Comparison of ENCODE assay signal across 27 cellular contexts in the genomic region with DNA sequence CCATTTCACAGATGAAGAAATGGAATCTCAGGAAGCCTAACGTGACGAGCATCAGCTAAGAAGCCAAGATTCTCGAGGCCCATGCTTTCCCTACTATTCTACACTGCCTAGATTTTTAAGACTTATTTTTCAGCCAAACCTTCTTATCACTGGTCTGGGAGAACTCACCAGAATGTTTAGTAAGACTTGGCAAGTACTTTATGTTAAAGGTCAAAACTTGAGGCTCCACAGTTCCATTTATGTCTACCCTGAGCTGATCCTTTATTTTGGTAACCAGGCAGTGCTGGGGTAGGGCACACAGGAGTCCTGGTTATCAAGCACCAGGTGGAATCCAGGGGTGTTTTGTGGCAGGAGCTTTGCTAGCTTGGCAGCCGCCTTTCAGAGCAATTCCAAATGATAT. TPM values are rescaled to one million over a fixed set of nuclear protein-coding genes. Genes with fewer than 3 reads are reported as not detected.
DNase-seq lines count a peak whose midpoint lies in the region; ATAC-seq, FAIRE-seq and TF ChIP-seq lines count a peak whose summit lies in the region.
"Had no signal": no experiment of that assay in that cellular context is flagged by ENCODE, and none has a peak within 500 bp of the region (broad histone marks: within the 10 kb centered on the region; RNA-seq: fewer than 3 reads in every experiment).

No MANE protein-coding gene starts in this region.

- DNase-seq in endothelial cell of umbilical vein (ENCODE audit: low read depth, low spot score) (no peak), right atrium auricular region (ENCODE audit: low spot score) (no peak), pancreas (no peak), transverse colon (no peak), NCI-H345 treated with DMSO at 0.1 percent for 48 hours (lab: John Stamatoyannopoulos, UW; ENCODE audit: unreplicated experiment) (no peak), UCSD-AML1 (lab: John Stamatoyannopoulos, UW; ENCODE audit: unreplicated experiment) (no peak), NCI-H1694 treated with DMSO at 0.1 percent for 48 hours (lab: John Stamatoyannopoulos, UW) (no peak)
- DNase-seq: activated CD4-positive, alpha-beta T cell treated with anti-CD3 and anti-CD28 coated beads, Interleukin-2, amount 10 ng/mL, durations not matched to agents 24 days and 14 days; dermis blood vessel endothelial cell; DMS79 treated with DMSO at 0.1 percent for 48 hours; foreskin melanocyte; H7; Kasumi-1; mucosa of descending colon; NCI-H1048; NCI-H2029 treated with DMSO at 0.1 percent for 48 hours; NK-92 treated with Interleukin-12 subunit alpha and Interleukin-12 subunit beta, amount 100 ng/mL, for 24 hours; right lobe of liver; T-helper 17 cell had no signal

- dilution Hi-C loops in endothelial cell of umbilical vein (cut with MboI; ENCODE audit: extremely low pct_ligation_motif_present, low sequenced_read_pairs), result loop anchor here (25.0 kb wide), 1 partner anchor 90 kb away; no protein-coding TSS in a partner anchor

- TF ChIP-seq EP300 in transverse colon (IDR thresholded peaks at IDR 0.05; ENCODE audit: low read depth), result no peak

- peaks cover 100% of the 10 kb centered on the region for H3K79me2 ChIP-seq in endothelial cell of umbilical vein (ENCODE audit: control insufficient read depth, insufficient read depth, low read length)

- WGBS in pancreas, 2 donors, result 49 to 60% methylated on average over 4 of the region's 4 CpGs
- WGBS in transverse colon (ENCODE audit: low coverage in 1 of 2), 2 donors, result 72 to 80% methylated on average over 1 to 4 of the region's 4 CpGs

- H3K9me3 ChIP-seq in endothelial cell of umbilical vein (replicated peaks; ENCODE audit: control insufficient read depth, insufficient read depth, low read length) (no peaks in the 10 kb centered on the region), right atrium auricular region (no peaks in the 10 kb centered on the region), pancreas (no peaks in the 10 kb centered on the region), transverse colon (no peaks in the 10 kb centered on the region)
- H3K9me3 ChIP-seq: breast epithelium, mucosa of descending colon, neutrophil, right lobe of liver, SJSA1 had no signal

- no peak overlapping the region for H3K9ac ChIP-seq in endothelial cell of umbilical vein (replicated peaks; ENCODE audit: extremely low read depth, insufficient read depth, low read length)

- in situ Hi-C loops in transverse colon (cut with MboI; ENCODE audit: low pct_ligation_motif_present in 1 of 4, low pct_unique_long_range_greater_than_20kb in 1 of 4, low sequenced_read_pairs in 3 of 4), result loop anchor here in 2 of 4 donors (10.0 to 25.0 kb wide), 2 partner anchors 90 to 93 kb away; no protein-coding TSS in a partner anchor

- H3K27me3 ChIP-seq in endothelial cell of umbilical vein (ENCODE audit: control insufficient read depth in 2 of 2, insufficient read depth in 2 of 2, low read length in 2 of 2) (no peaks in the 10 kb centered on the region), right atrium auricular region (no peaks in the 10 kb centered on the region), pancreas (no peaks in the 10 kb centered on the region), transverse colon (no peaks in the 10 kb centered on the region)
- H3K27me3 ChIP-seq: breast epithelium, right lobe of liver, SJSA1 had no signal

- no peaks in the 10 kb centered on the region for H4K20me1 ChIP-seq in endothelial cell of umbilical vein (replicated peaks; ENCODE audit: control insufficient read depth, extremely low read depth, insufficient read depth, low read length)

- POLR2A ChIA-PET in endothelial cell of umbilical vein (lab: Charles Lee), result no interaction called here

- FAIRE-seq in endothelial cell of umbilical vein (lab: Jason Lieb, UNC) (no peak), pancreas (lab: Jason Lieb, UNC) (no peak)
- FAIRE-seq: GM12892, GM19239 had no signal

- ATAC-seq in pancreas, result peak in 3 of 4 donors; percentile 24 to 27 (median 25)
- no peak for ATAC-seq in HG03159 (IDR thresholded peaks at IDR 0.05; ENCODE audit: unreplicated experiment)
- ATAC-seq: activated T-helper 17 cell treated with anti-CD3 and anti-CD28 coated beads, Interleukin-2, amount 50 U/mL, for 72 hours; Panc1; T-helper 17 cell had no signal

- H3K4me2 ChIP-seq in endothelial cell of umbilical vein (ENCODE audit: insufficient read depth, low read length), result no peak overlapping the region

- H3K4me3 ChIP-seq in endothelial cell of umbilical vein (replicated peaks in 1 of 3; ENCODE audit: insufficient read depth in 1 of 3, low read depth in 1 of 3, low read length in 3 of 3) (no peak overlapping the region), right atrium auricular region (no peak overlapping the region), pancreas (no peak overlapping the region), transverse colon (no peak overlapping the region)
- H3K4me3 ChIP-seq: breast epithelium, mucosa of descending colon, right lobe of liver, SJSA1 had no signal

- BruUV-seq in endothelial cell of umbilical vein (replicated peaks; lab: Mats Ljungman, UMichigan), result no TSS peak

- H3K4me1 ChIP-seq in endothelial cell of umbilical vein (ENCODE audit: control insufficient read depth, extremely low read depth, insufficient read depth, low read length) (peaks cover 65% of the 10 kb centered on the region), right atrium auricular region (peaks cover 0 to 49% of the 10 kb centered on the region in 2 donors), pancreas (peaks cover 30 to 32% (median 31%) of the 10 kb centered on the region in 3 donors), transverse colon (peaks cover 4 to 49% (median 22%) of the 10 kb centered on the region in 4 donors)
- H3K4me1 ChIP-seq: breast epithelium, right lobe of liver had no signal

- no peak overlapping the region for H2AFZ ChIP-seq in endothelial cell of umbilical vein (ENCODE audit: low read depth, low read length)

- TF ChIP-seq POLR2A in endothelial cell of umbilical vein (IDR thresholded peaks at IDR 0.05; ENCODE audit: low read depth, low read length) (no peak), transverse colon (IDR thresholded peaks at IDR 0.05) (no peak)

- H3K9me1 ChIP-seq in endothelial cell of umbilical vein (replicated peaks; ENCODE audit: control insufficient read depth, extremely low read depth, insufficient read depth, low read length), result no peaks in the 10 kb centered on the region

- peaks cover 2 to 12% of the 10 kb centered on the region in 2 experiments for H3K36me3 ChIP-seq in endothelial cell of umbilical vein (ENCODE audit: control insufficient read depth in 2 of 2, extremely low read depth in 1 of 2, insufficient read depth in 2 of 2, low read length in 2 of 2)
- no peaks in the 10 kb centered on the region for H3K36me3 ChIP-seq in right atrium auricular region
- no peaks in the 10 kb centered on the region for H3K36me3 ChIP-seq in pancreas
- no peaks in the 10 kb centered on the region for H3K36me3 ChIP-seq in transverse colon
- H3K36me3 ChIP-seq: breast epithelium, neutrophil, right lobe of liver had no signal

- H3K27ac ChIP-seq in endothelial cell of umbilical vein (ENCODE audit: insufficient read depth, low read depth, low read length) (peak overlapping the region; percentile 33), right atrium auricular region (peak overlapping the region; percentile 67 to 74), pancreas (peak overlapping the region in 1 of 4 donors; percentile 1), transverse colon (peak overlapping the region; percentile 13 to 65 (median 60))
- H3K27ac ChIP-seq: breast epithelium, neutrophil, right lobe of liver, SJSA1 had no signal

- intact Hi-C loops in endothelial cell of umbilical vein (cut with micrococcal nuclease), result no loop called here
- intact Hi-C loops in pancreas (cut with DNase I), result no loop called here
- intact Hi-C loops in transverse colon (cut with DNase I; ENCODE audit: low total_unique reads), result no loop called here

- CTCF ChIA-PET in endothelial cell of umbilical vein (lab: Charles Lee), result interaction anchor here (0.7 to 1.8 kb wide), 3 partner anchors 8 to 98 kb away, joined by 3 to 8 read pairs (median 6); no protein-coding TSS in a partner anchor

- TF ChIP-seq CTCF in endothelial cell of umbilical vein (IDR thresholded peaks at IDR 0.05; ENCODE audit: extremely low read depth in 1 of 2, insufficient read depth in 1 of 2, low read depth in 1 of 2, low read length in 2 of 2) (no peak), right atrium auricular region (IDR thresholded peaks at IDR 0.05) (no peak), pancreas (IDR thresholded peaks at IDR 0.05) (no peak), transverse colon (IDR thresholded peaks at IDR 0.05) (no peak)

TF ChIP-seq in endothelial cell of umbilical vein, 7 proteins besides CTCF, POLR2A, EP300 and RAD21:
- TF ChIP-seq MYC (IDR thresholded peaks at IDR 0.05; ENCODE audit: low read depth, low read length) (no peak), FOS (IDR thresholded peaks at IDR 0.05; ENCODE audit: borderline replicate concordance, insufficient read depth, low read length) (no peak), POLR2AphosphoS5 (IDR thresholded peaks at IDR 0.05; ENCODE audit: insufficient read depth, low read depth, low read length) (no peak), JUN (IDR thresholded peaks at IDR 0.05; ENCODE audit: borderline replicate concordance, insufficient read depth, insufficient read length, low read depth) (no peak), EZH2 (IDR thresholded peaks at IDR 0.05; ENCODE audit: borderline replicate concordance, low read depth, low read length, severe bottlenecking) (no peak), GATA2 (IDR thresholded peaks at IDR 0.05; ENCODE audit: insufficient read depth, insufficient read length, low read depth, low read length) (no peak), MAX (IDR thresholded peaks at IDR 0.05; ENCODE audit: insufficient read depth, insufficient read length) (no peak)

RNA-seq across cellular contexts. Expression of gene PLXNA2, which starts 16.8 kb away (rescaled TPM):
- 229 and 302 TPM in 2 replicates for total RNA-seq in endothelial cell of umbilical vein
- polyA plus RNA-seq in endothelial cell of umbilical vein, result 42.6 and 43.3 TPM in 2 replicates
- polyA plus RNA-seq in endothelial cell of umbilical vein (2011; cell fraction: cytosol; rRNA removed), result 45.8 and 46.2 TPM in 2 replicates
- 246 and 252 TPM in 2 replicates for polyA plus RNA-seq in endothelial cell of umbilical vein (2011; cell fraction: nucleus; rRNA removed)
- 71.3 and 100 TPM in 2 replicates for polyA plus RNA-seq in endothelial cell of umbilical vein (2012)
- polyA minus RNA-seq in endothelial cell of umbilical vein, result 148 and 179 TPM in 2 replicates
- polyA minus RNA-seq in endothelial cell of umbilical vein (2011; cell fraction: cytosol; rRNA and poly(A)+ RNA removed), result 4.7 TPM
- 206 and 227 TPM in 2 replicates for polyA minus RNA-seq in endothelial cell of umbilical vein (2011; cell fraction: nucleus; rRNA and poly(A)+ RNA removed)
- total RNA-seq in right atrium auricular region, result 10 to 100 TPM; 10.8 to 23.8 TPM
- 100 to 1,000 TPM in 2 of 6 donors, 10 to 100 TPM in 4; 63.9 to 137 (median 80.1) TPM for total RNA-seq in pancreas
- polyA plus RNA-seq in pancreas, result 10 to 100 TPM; 48.7 to 52.2 TPM
- 100 to 1,000 TPM in 1 of 4 donors, 10 to 100 TPM in 3; 77.4 to 140 (median 85.5) TPM for total RNA-seq in transverse colon
- total RNA-seq: activated CD4-positive, alpha-beta T cell treated with anti-CD3 and anti-CD28 coated beads, Interleukin-2, amount 10 ng/mL, durations not matched to agents 24 days and 14 days had no signal
